13 cellular contexts compared by ENCODE assay signal in the genomic region with DNA sequence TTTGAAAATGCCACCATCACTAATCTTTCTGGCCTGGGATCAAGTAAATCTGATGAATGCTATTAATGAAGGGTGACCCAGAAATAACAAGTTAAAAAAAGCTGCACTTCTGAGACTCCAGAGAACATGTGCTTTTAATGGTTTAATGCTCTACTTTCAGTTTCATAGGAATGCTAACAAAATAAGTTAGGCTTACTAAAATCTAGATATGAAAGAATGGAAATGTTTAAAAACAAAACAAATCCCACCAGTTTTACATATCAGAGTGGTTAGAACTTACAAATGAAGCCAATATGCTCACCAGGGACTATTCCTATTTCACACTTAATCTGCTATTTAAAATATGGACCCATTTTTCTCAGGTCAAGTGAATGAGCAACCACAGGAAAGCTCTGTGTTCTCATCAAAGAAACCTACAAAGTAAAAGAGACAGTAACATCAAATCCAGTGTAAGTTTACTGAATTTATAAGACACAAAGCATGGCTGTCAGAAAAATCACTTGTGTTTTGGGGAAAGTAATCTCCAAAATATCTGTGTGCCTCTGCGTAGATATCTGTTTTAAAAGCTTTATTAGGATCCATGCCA. TPM values are rescaled to one million over a fixed set of nuclear protein-coding genes. Genes with fewer than 3 reads are reported as not detected.
DNase-seq lines count a peak whose midpoint lies in the region; ATAC-seq lines count a peak whose summit lies in the region.
"Had no signal": no experiment of that assay in that cellular context is flagged by ENCODE, and none has a peak within 500 bp of the region (broad histone marks: within the 10 kb centered on the region; RNA-seq: fewer than 3 reads in every experiment).

No MANE protein-coding gene starts in this region.

- no peak overlapping the region for H3K4me3 Mint-ChIP-seq in activated naive CD4-positive, alpha-beta T cell treated with anti-CD3 and anti-CD28 coated beads for 36 hours
- peak overlapping the region; percentile 80 for H3K4me3 Mint-ChIP-seq in activated naive CD8-positive, alpha-beta T cell
- H3K4me3 Mint-ChIP-seq in stimulated activated naive B cell treated with anti-CD40 and anti-IgM and Interleukin-4, amounts not matched to agents 10 μg/mL and 1 μg/mL and 100 μg/mL, for 72 hours = no peak overlapping the region

- CTCF ChIA-PET in activated naive CD4-positive, alpha-beta T cell treated with anti-CD3 and anti-CD28 coated beads for 36 hours (lab: Charles Lee) = interaction anchor here (0.6 to 1.2 kb wide), 5 partner anchors 11 to 209 kb away, joined by 3 to 7 read pairs (median 3); no protein-coding TSS in a partner anchor

- ATAC-seq in HG02852 (IDR thresholded peaks at IDR 0.05; ENCODE audit: unreplicated experiment) = peak; percentile 48
- ATAC-seq in stimulated activated naive B cell treated with anti-CD40 and anti-IgM and Interleukin-4, amounts not matched to agents 10 μg/mL and 1 μg/mL and 100 μg/mL, for 72 hours (replicated peaks) = peak; percentile 37 to 55

- H3K27me3 Mint-ChIP-seq in activated naive CD4-positive, alpha-beta T cell treated with anti-CD3 and anti-CD28 coated beads for 36 hours (ENCODE audit: low read depth) = no peaks in the 10 kb centered on the region
- no peaks in the 10 kb centered on the region for H3K27me3 Mint-ChIP-seq in activated naive CD8-positive, alpha-beta T cell
- no peaks in the 10 kb centered on the region for H3K27me3 Mint-ChIP-seq in stimulated activated naive B cell treated with anti-CD40 and anti-IgM and Interleukin-4, amounts not matched to agents 10 μg/mL and 1 μg/mL and 100 μg/mL, for 72 hours

- H3K4me1 Mint-ChIP-seq in activated naive CD4-positive, alpha-beta T cell treated with anti-CD3 and anti-CD28 coated beads for 36 hours (ENCODE audit: low read depth) = peaks cover 83% of the 10 kb centered on the region
- H3K4me1 Mint-ChIP-seq in activated naive CD8-positive, alpha-beta T cell (ENCODE audit: low read depth) = peaks cover 83% of the 10 kb centered on the region
- peaks cover 33 to 57% of the 10 kb centered on the region in 2 donors for H3K4me1 Mint-ChIP-seq in stimulated activated naive B cell treated with anti-CD40 and anti-IgM and Interleukin-4, amounts not matched to agents 10 μg/mL and 1 μg/mL and 100 μg/mL, for 72 hours

- DNase-seq in activated naive CD4-positive, alpha-beta T cell treated with anti-CD3 and anti-CD28 coated beads for 36 hours = no peak
- no peak for DNase-seq in activated naive CD4-positive, alpha-beta T cell treated with anti-CD3 and anti-CD28 coated beads, Interleukin-2, amount 50 U/mL, for 16 hours
- no peak for DNase-seq in stimulated activated naive B cell treated with anti-CD40 and anti-IgM and Interleukin-4, amounts not matched to agents 10 μg/mL and 1 μg/mL and 100 μg/mL, for 72 hours
- DNase-seq in central memory CD4-positive, alpha-beta T cell = no peak
- DNase-seq in substantia nigra (lab: John Stamatoyannopoulos, UW) (no peak), LoVo (ENCODE audit: low spot score) (no peak)
- DNase-seq: activated CD4-positive, alpha-beta T cell treated with anti-CD3 and anti-CD28 coated beads, Interleukin-2, amount 50 U/mL, for 4 hours; AML-193; NCI-H146; RPMI8226; stimulated activated CD4-positive, alpha-beta T cell treated with anti-CD3 and anti-CD28 coated beads, Interleukin-2, amount 100 ng/mL, for 48 hours had no signal

- H3K9me3 Mint-ChIP-seq in activated naive CD4-positive, alpha-beta T cell treated with anti-CD3 and anti-CD28 coated beads for 36 hours = no peaks in the 10 kb centered on the region
- H3K9me3 Mint-ChIP-seq in activated naive CD8-positive, alpha-beta T cell (ENCODE audit: low read depth) = no peaks in the 10 kb centered on the region
- peaks cover 0 to 3% of the 10 kb centered on the region in 2 donors for H3K9me3 Mint-ChIP-seq in stimulated activated naive B cell treated with anti-CD40 and anti-IgM and Interleukin-4, amounts not matched to agents 10 μg/mL and 1 μg/mL and 100 μg/mL, for 72 hours

- peak overlapping the region; percentile 71 for H3K27ac Mint-ChIP-seq in activated naive CD4-positive, alpha-beta T cell treated with anti-CD3 and anti-CD28 coated beads for 36 hours
- no peak overlapping the region for H3K27ac Mint-ChIP-seq in activated naive CD8-positive, alpha-beta T cell
- H3K27ac Mint-ChIP-seq in stimulated activated naive B cell treated with anti-CD40 and anti-IgM and Interleukin-4, amounts not matched to agents 10 μg/mL and 1 μg/mL and 100 μg/mL, for 72 hours = no peak overlapping the region

- peaks cover 36% of the 10 kb centered on the region for H3K36me3 Mint-ChIP-seq in activated naive CD4-positive, alpha-beta T cell treated with anti-CD3 and anti-CD28 coated beads for 36 hours (ENCODE audit: low read depth)
- H3K36me3 Mint-ChIP-seq in activated naive CD8-positive, alpha-beta T cell = peaks cover 53% of the 10 kb centered on the region
- peaks cover 40 to 51% of the 10 kb centered on the region in 2 donors for H3K36me3 Mint-ChIP-seq in stimulated activated naive B cell treated with anti-CD40 and anti-IgM and Interleukin-4, amounts not matched to agents 10 μg/mL and 1 μg/mL and 100 μg/mL, for 72 hours

- intact Hi-C loops in activated naive CD4-positive, alpha-beta T cell treated with anti-CD3 and anti-CD28 coated beads for 36 hours (cut with micrococcal nuclease) = loop anchor here (1.0 kb wide), 1 partner anchor 9 kb away; no protein-coding TSS in a partner anchor

- no peak overlapping the region for H3K27ac ChIP-seq in substantia nigra (ENCODE audit: low read depth, low read length, poor library complexity, severe bottlenecking)

RNA-seq across cellular contexts. Expression of a gene that starts 40.3 kb away (rescaled TPM):
- total RNA-seq in activated naive CD4-positive, alpha-beta T cell treated with anti-CD3 and anti-CD28 coated beads for 36 hours = 100 to 1,000 TPM; 236 to 244 TPM
